13 cellular contexts compared by ENCODE assay signal in genomic region chr12:123382684-123383083, GRCh38. TPM values are rescaled to one million over a fixed set of nuclear protein-coding genes. Genes with fewer than 3 reads are reported as not detected.
A peak's percentile ranks its signal among the peaks of the same experiment; 100 is the strongest.
DNase-seq lines count a peak whose midpoint lies in the region; ATAC-seq and TF ChIP-seq lines count a peak whose summit lies in the region.
"Had no signal": no experiment of that assay in that cellular context is flagged by ENCODE, and none has a peak within 500 bp of the region (broad histone marks: within the 10 kb centered on the region; RNA-seq: fewer than 3 reads in every experiment).

No MANE protein-coding gene starts in this region.

- no peak for ATAC-seq in IMR-90 (ENCODE audit: low read depth)
- no peak for ATAC-seq in GM18867 (IDR thresholded peaks at IDR 0.05; ENCODE audit: unreplicated experiment)
- ATAC-seq in HG02759 (IDR thresholded peaks at IDR 0.05; ENCODE audit: unreplicated experiment) = no peak

- H3K4me1 ChIP-seq in CD8-positive, alpha-beta memory T cell (ENCODE audit: insufficient read depth, low read length) = peaks cover 11% of the 10 kb centered on the region
- H3K4me1 ChIP-seq in IMR-90 (ENCODE audit: control insufficient read depth, insufficient read depth, low read length) (peaks cover 2% of the 10 kb centered on the region; the same call in 1 of the 2 replicates), adipocyte (ENCODE audit: control insufficient read depth, insufficient read depth, low read length) (peaks cover 10% of the 10 kb centered on the region)

- H2AK9ac ChIP-seq in IMR-90 (replicated peaks; ENCODE audit: low read depth, low read length, poor library complexity) = peak overlapping the region; percentile 90

- no peak overlapping the region for H2BK5ac ChIP-seq in IMR-90 (ENCODE audit: low read depth, low read length, poor library complexity, severe bottlenecking)

- POLR2A ChIA-PET in CD8-positive, alpha-beta memory T cell (lab: Charles Lee) = interaction anchor here (1.7 to 2.1 kb wide), 2 partner anchors 17 to 75 kb away, joined by 13 to 23 read pairs; partner anchors contain the start of gene SNRNP35
- POLR2A ChIA-PET in IMR-90 (lab: Charles Lee; ENCODE audit: unreplicated experiment) = no interaction called here

- no peaks in the 10 kb centered on the region for H3K9me3 Mint-ChIP-seq in CD8-positive, alpha-beta memory T cell
- no peaks in the 10 kb centered on the region for H3K9me3 Mint-ChIP-seq in neural crest cell

- TF ChIP-seq POLR2A in IMR-90 (IDR thresholded peaks at IDR 0.05; ENCODE audit: low read depth, low read length) = no peak

- CTCF ChIA-PET in CD8-positive, alpha-beta memory T cell (lab: Charles Lee) = interaction anchor here (8.4 kb wide), 1 partner anchor 17 kb away, joined by 66 read pairs; the partner anchor contains the start of gene SBNO1
- CTCF ChIA-PET in IMR-90 (lab: Yijun Ruan, JAX) = no interaction called here

- TF ChIP-seq CTCF in IMR-90 (conservative IDR thresholded peaks at IDR 0.05; ENCODE audit: low read depth, low read length) (no peak), neural crest cell (conservative IDR thresholded peaks at IDR 0.05) (no peak)

- dilution Hi-C loops in IMR-90 (cut with HindIII; ENCODE audit: low sequenced_read_pairs, unreplicated experiment) = no loop called here

- DNase-seq in CD8-positive, alpha-beta memory T cell = no peak
- DNase-seq in IMR-90 = no peak
- DNase-seq in adipocyte (ENCODE audit: low read depth) = no peak
- DNase-seq in neural crest cell (ENCODE audit: low read depth, low spot score) = no peak
- no peak for DNase-seq in posterior vena cava (ENCODE audit: low spot score)
- DNase-seq: activated effector memory CD4-positive, alpha-beta T cell treated with Interleukin-2 at 50 U/mL for 16 hours; cerebellar nuclear complex; NCI-H1105 treated with DMSO at 0.1 percent for 48 hours; NCI-H524; retina had no signal

- H2BK20ac ChIP-seq in IMR-90 (ENCODE audit: low read depth, low read length) = 0 out of 2 replicates have a peak overlapping the region, but pooled peaks have one; percentile 10

- peak overlapping the region in 1 of 2 experiments; percentile 31; a peak in 2 of 4 replicates for H4K8ac ChIP-seq in IMR-90 (ENCODE audit: low read depth in 2 of 2, low read length in 2 of 2)

- no peak overlapping the region for H2BK15ac ChIP-seq in IMR-90 (ENCODE audit: low read depth, low read length)

- H3K9me1 ChIP-seq in IMR-90 (ENCODE audit: insufficient read depth, low read length) = peaks cover 9% of the 10 kb centered on the region; the same call in 1 of the 2 replicates

- H3K27me3 Mint-ChIP-seq in CD8-positive, alpha-beta memory T cell = no peaks in the 10 kb centered on the region
- H3K27me3 Mint-ChIP-seq in neural crest cell (ENCODE audit: low read depth) = no peaks in the 10 kb centered on the region

- H3K4me3 Mint-ChIP-seq in CD8-positive, alpha-beta memory T cell = peak overlapping the region; percentile 30 to 66 (median 56)
- H3K4me3 Mint-ChIP-seq in neural crest cell = peak overlapping the region; percentile 76

- H4K5ac ChIP-seq in IMR-90 (ENCODE audit: low read depth, low read length) = no peak overlapping the region

- no peak for TF ChIP-seq RAD21 in IMR-90 (IDR thresholded peaks at IDR 0.05; ENCODE audit: low read length)

- H3K27ac ChIP-seq in CD8-positive, alpha-beta memory T cell (ENCODE audit: low read depth, low read length) = peak overlapping the region; percentile 38
- H3K27ac ChIP-seq in IMR-90 (ENCODE audit: insufficient read depth, low read length) = no peak overlapping the region

- no CpG with 5 or more reads among the region's 14 CpGs for WGBS in IMR-90 (ENCODE audit: extremely low coverage in 2 of 2, insufficient read length in 1 of 2), 2 experiments

- intact Hi-C loops in IMR-90 (cut with micrococcal nuclease) = loop anchor here (1.0 to 10.0 kb wide), 2 partner anchors 17 to 408 kb away; partner anchors contain the start of gene OGFOD2
- intact Hi-C loops in posterior vena cava (cut with DNase I) = loop anchor here in 1 of 2 donors (10.0 kb wide), 1 partner anchor 52 kb away; the partner anchor contains the start of gene RILPL2

- no peak overlapping the region for H3K18ac ChIP-seq in IMR-90 (ENCODE audit: low read depth, low read length)

- H3K9ac ChIP-seq in IMR-90 (ENCODE audit: low read depth, low read length) = no peak overlapping the region
- no peak overlapping the region for H3K9ac ChIP-seq in adipocyte (ENCODE audit: low read length)

- no peak overlapping the region for H3K4me2 ChIP-seq in IMR-90 (ENCODE audit: low read depth, low read length)

- no peak overlapping the region for H2AFZ ChIP-seq in IMR-90 (replicated peaks; ENCODE audit: low read length, poor library complexity)

- no peak overlapping the region for H3K4me3 ChIP-seq in CD8-positive, alpha-beta memory T cell (ENCODE audit: low read length)
- H3K4me3 ChIP-seq in IMR-90 (ENCODE audit: insufficient read depth, low read depth, low read length) (no peak overlapping the region), adipocyte (ENCODE audit: low read length) (peak overlapping the region; percentile 87)

- peak overlapping the region; percentile 56; the same call in 1 of the 2 replicates for H2AK5ac ChIP-seq in IMR-90 (ENCODE audit: low read depth, low read length)

- no TSS peak for BruUV-seq in IMR-90 (replicated peaks; lab: Mats Ljungman, UMichigan)

- peaks cover 0 to 2% (median 0%) of the 10 kb centered on the region in 3 donors for H3K36me3 Mint-ChIP-seq in CD8-positive, alpha-beta memory T cell
- no peaks in the 10 kb centered on the region for H3K36me3 Mint-ChIP-seq in neural crest cell (ENCODE audit: low read depth)

- H3K36me3 ChIP-seq in CD8-positive, alpha-beta memory T cell (ENCODE audit: insufficient read depth, low read length) = no peaks in the 10 kb centered on the region
- no peaks in the 10 kb centered on the region for H3K36me3 ChIP-seq in IMR-90 (ENCODE audit: control insufficient read depth, insufficient read depth, low read length)
- no peaks in the 10 kb centered on the region for H3K36me3 ChIP-seq in adipocyte (ENCODE audit: control insufficient read depth, insufficient read depth, low read length, severe bottlenecking)
- H3K36me3 ChIP-seq: esophagus muscularis mucosa had no signal

- no peak overlapping the region for H3K14ac ChIP-seq in IMR-90 (replicated peaks; ENCODE audit: low read depth, low read length)

- no peak overlapping the region for H3K56ac ChIP-seq in IMR-90 (ENCODE audit: extremely low read depth, insufficient read depth, low read length)

- peaks cover 11 to 21% (median 13%) of the 10 kb centered on the region in 3 donors for H3K4me1 Mint-ChIP-seq in CD8-positive, alpha-beta memory T cell
- peaks cover 13% of the 10 kb centered on the region for H3K4me1 Mint-ChIP-seq in neural crest cell

- H3K23ac ChIP-seq in IMR-90 (ENCODE audit: low read depth, low read length) = no peak overlapping the region

- no peaks in the 10 kb centered on the region for H3K27me3 ChIP-seq in CD8-positive, alpha-beta memory T cell (ENCODE audit: insufficient read depth, low read length, poor library complexity, severe bottlenecking)
- H3K27me3 ChIP-seq in IMR-90 (ENCODE audit: control insufficient read depth, insufficient read depth, low read length) (no peaks in the 10 kb centered on the region), adipocyte (replicated peaks; ENCODE audit: control insufficient read depth, insufficient read depth, low read length) (no peaks in the 10 kb centered on the region)
- H3K27me3 ChIP-seq: esophagus muscularis mucosa had no signal

- H3K9me3 ChIP-seq in CD8-positive, alpha-beta memory T cell (ENCODE audit: low read length) = no peaks in the 10 kb centered on the region
- no peaks in the 10 kb centered on the region for H3K9me3 ChIP-seq in IMR-90 (ENCODE audit: control insufficient read depth, insufficient read depth, low read length)
- H3K9me3 ChIP-seq in adipocyte (ENCODE audit: control insufficient read depth, low read length) = no peaks in the 10 kb centered on the region
- H3K9me3 ChIP-seq: esophagus muscularis mucosa had no signal

- no peak overlapping the region for H4K91ac ChIP-seq in IMR-90 (ENCODE audit: insufficient read depth, low read depth, low read length)

- peak overlapping the region in 3 of 8 donors; percentile 24 to 66 (median 58) for H3K27ac Mint-ChIP-seq in CD8-positive, alpha-beta memory T cell
- no peak overlapping the region for H3K27ac Mint-ChIP-seq in neural crest cell (ENCODE audit: unreplicated experiment)

- H3K4ac ChIP-seq in IMR-90 (ENCODE audit: low read depth, low read length) = no peak overlapping the region

- no peaks in the 10 kb centered on the region for H4K20me1 ChIP-seq in IMR-90 (ENCODE audit: insufficient read depth, low read length)

- in situ Hi-C loops in IMR-90 (cut with MboI; ENCODE audit: low sequenced_read_pairs) = no loop called here

- no peak overlapping the region for H2BK120ac ChIP-seq in IMR-90 (ENCODE audit: low read depth, low read length)

- H3K79me1 ChIP-seq in IMR-90 (ENCODE audit: low read depth in 1 of 2, low read length in 2 of 2) = peaks cover 11 to 34% of the 10 kb centered on the region in 2 experiments; a peak in 3 of 4 replicates

TF ChIP-seq in IMR-90, 13 proteins besides CTCF, POLR2A, EP300 and RAD21 (continues in another document):
- TF ChIP-seq MXI1 (IDR thresholded peaks at IDR 0.05; ENCODE audit: borderline replicate concordance, low read depth, low read length) = no peak

RNA-seq across cellular contexts. Expression of gene KMT5A, which starts 1.2 kb away (rescaled TPM):
- total RNA-seq in CD8-positive, alpha-beta memory T cell = 10 to 100 TPM; 46.8 to 49.9 TPM
- polyA plus RNA-seq in CD8-positive, alpha-beta memory T cell = 5.0 TPM
- total RNA-seq in IMR-90 (2012; rRNA removed) (26.0 and 32.2 TPM in 2 replicates), neural crest cell (55.1 and 57.5 TPM in 2 replicates), posterior vena cava (10 to 100 TPM; 52.2 to 56.1 TPM)
- polyA plus RNA-seq in IMR-90 (2012; rRNA removed) = 28.3 and 30.3 TPM in 2 replicates
- polyA plus RNA-seq in IMR-90 (2012; cell fraction: cytosol; rRNA removed) = 16.3 and 17.9 TPM in 2 replicates
- polyA plus RNA-seq in IMR-90 (2012; cell fraction: nucleus; rRNA removed; ENCODE audit: low replicate concordance) = 47.8 and 61.5 TPM in 2 replicates

RNA-seq across cellular contexts. Expression of gene SBNO1, which starts 18.0 kb away (rescaled TPM):
- 10 to 100 TPM; 52.1 to 53.8 TPM for total RNA-seq in CD8-positive, alpha-beta memory T cell
- 42.8 TPM for polyA plus RNA-seq in CD8-positive, alpha-beta memory T cell
- 24.9 and 43.0 TPM in 2 replicates for total RNA-seq in IMR-90 (2012; rRNA removed)
- 4.1 and 5.3 TPM in 2 replicates for polyA plus RNA-seq in IMR-90 (2012; rRNA removed)
- 1.5 TPM in 2 replicates for polyA plus RNA-seq in IMR-90 (2012; cell fraction: cytosol; rRNA removed)
- 2.1 and 6.2 TPM in 2 replicates for polyA plus RNA-seq in IMR-90 (2012; cell fraction: nucleus; rRNA removed; ENCODE audit: low replicate concordance)
- 43.2 and 44.8 TPM in 2 replicates for total RNA-seq in neural crest cell
- total RNA-seq in posterior vena cava = 10 to 100 TPM; 26.1 to 31.2 TPM

RNA-seq across cellular contexts. Expression of gene RILPL2, which starts 53.8 kb away (rescaled TPM):
- total RNA-seq in CD8-positive, alpha-beta memory T cell = 10 to 100 TPM; 26.9 to 27.6 TPM
- polyA plus RNA-seq in CD8-positive, alpha-beta memory T cell = 8.4 TPM
- total RNA-seq in IMR-90 (2012; rRNA removed) (1.8 and 2.2 TPM in 2 replicates), neural crest cell (1.6 and 1.9 TPM in 2 replicates), posterior vena cava (1 to 10 TPM; 4.8 to 5.3 TPM)
- 2.1 and 2.2 TPM in 2 replicates for polyA plus RNA-seq in IMR-90 (2012; rRNA removed)
- 2.0 TPM in 2 replicates for polyA plus RNA-seq in IMR-90 (2012; cell fraction: cytosol; rRNA removed)
- 0.61 and 0.91 TPM in 2 replicates for polyA plus RNA-seq in IMR-90 (2012; cell fraction: nucleus; rRNA removed; ENCODE audit: low replicate concordance)
